9 cellular contexts compared by ENCODE assay signal in the genomic region with DNA sequence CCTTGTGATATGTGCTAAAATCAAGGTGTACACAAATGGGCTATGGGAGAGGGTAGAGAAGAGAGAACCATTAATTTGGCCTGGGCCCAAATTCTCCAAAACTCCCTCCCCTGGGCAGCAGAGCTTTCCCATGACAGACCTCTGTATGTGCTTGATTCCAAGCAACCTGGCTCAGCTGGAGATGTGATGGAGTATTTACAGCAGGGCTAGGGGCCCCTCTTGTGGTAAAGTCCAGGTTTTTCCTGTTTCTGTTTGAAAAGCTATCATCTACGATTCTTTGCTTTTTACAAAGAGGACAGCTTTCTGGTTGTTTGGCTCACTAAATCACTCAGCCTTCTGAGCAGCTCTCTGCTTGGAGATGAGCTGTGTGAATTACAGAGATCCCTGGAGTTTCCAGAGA.
DNase-seq lines count a peak whose midpoint lies in the region; ATAC-seq and TF ChIP-seq lines count a peak whose summit lies in the region.
"Had no signal": no experiment of that assay in that cellular context is flagged by ENCODE, and none has a peak within 500 bp of the region (broad histone marks: within the 10 kb centered on the region; RNA-seq: fewer than 3 reads in every experiment).

No MANE protein-coding gene starts in this region.

- peak; percentile 10; the same call in 1 of the 2 replicates for TF ChIP-seq CTCF in OCI-LY3 (IDR thresholded peaks at IDR 0.05; ENCODE audit: low read depth, low read length)

- H2AFZ ChIP-seq in OCI-LY3 (ENCODE audit: low read depth, low read length): no peak overlapping the region

- no peak overlapping the region for H3K4me2 ChIP-seq in OCI-LY3 (ENCODE audit: low read length)

- no peaks in the 10 kb centered on the region for H3K9me3 ChIP-seq in OCI-LY3 (ENCODE audit: insufficient read depth, low read length)

- DNase-seq in SHP77 (lab: John Stamatoyannopoulos, UW): peak; percentile 5 to 7
- no peak for DNase-seq in SHP77 treated with DMSO at 0.1 percent for 48 hours (lab: John Stamatoyannopoulos, UW)
- DNase-seq in iPS DF 19.7 (ENCODE audit: low read depth, low spot score): peak; percentile 20
- DNase-seq in smooth muscle cell of the brain vasculature (ENCODE audit: low read depth, low spot score): peak; percentile 9
- no peak for DNase-seq in SKM-1 treated with dmso at 0.1 percent for 144 hours (lab: John Stamatoyannopoulos, UW; ENCODE audit: unreplicated experiment)
- no peak for DNase-seq in NCI-H1092 (lab: John Stamatoyannopoulos, UW)

- peaks cover under 1% of the 10 kb centered on the region; the same call in 1 of the 2 replicates for H3K27me3 ChIP-seq in OCI-LY3 (ENCODE audit: low read depth, low read length)

- H3K36me3 ChIP-seq in OCI-LY3 (replicated peaks; ENCODE audit: low read depth, low read length): no peaks in the 10 kb centered on the region

- no peak for ATAC-seq in GM21390 (IDR thresholded peaks at IDR 0.05; ENCODE audit: unreplicated experiment)
- ATAC-seq: stimulated activated memory B cell treated with anti-CD40 and anti-IgM and Interleukin-4, amounts not matched to agents 10 μg/mL and 1 μg/mL and 100 μg/mL, for 72 hours had no signal

- H4K20me1 ChIP-seq in OCI-LY3 (ENCODE audit: insufficient read depth, low read length): no peaks in the 10 kb centered on the region

- no peaks in the 10 kb centered on the region for H3K4me1 ChIP-seq in OCI-LY3 (ENCODE audit: low read length)

- no peak overlapping the region for H3K9ac ChIP-seq in OCI-LY3 (ENCODE audit: low read length)

- no peak overlapping the region for H3K27ac ChIP-seq in OCI-LY3 (ENCODE audit: low read length)

- no peak overlapping the region for H3K4me3 ChIP-seq in OCI-LY3 (ENCODE audit: low read length)

- no peaks in the 10 kb centered on the region for H3K79me2 ChIP-seq in OCI-LY3 (ENCODE audit: low read length)

Comparison
In these comparisons a context has a peak if more than half of its experiments do, and no peak if none do; other contexts are left out.
1. DNase-seq: peak in SHP77 (2 of 2), iPS DF 19.7 (single experiment) and smooth muscle cell of the brain vasculature (single experiment); none in SHP77 treated with DMSO at 0.1 percent for 48 hours (single experiment), SKM-1 treated with dmso at 0.1 percent for 144 hours (single experiment) and NCI-H1092 (single experiment).